Comparison of ENCODE assay signal across 30 cellular contexts in the genomic region with DNA sequence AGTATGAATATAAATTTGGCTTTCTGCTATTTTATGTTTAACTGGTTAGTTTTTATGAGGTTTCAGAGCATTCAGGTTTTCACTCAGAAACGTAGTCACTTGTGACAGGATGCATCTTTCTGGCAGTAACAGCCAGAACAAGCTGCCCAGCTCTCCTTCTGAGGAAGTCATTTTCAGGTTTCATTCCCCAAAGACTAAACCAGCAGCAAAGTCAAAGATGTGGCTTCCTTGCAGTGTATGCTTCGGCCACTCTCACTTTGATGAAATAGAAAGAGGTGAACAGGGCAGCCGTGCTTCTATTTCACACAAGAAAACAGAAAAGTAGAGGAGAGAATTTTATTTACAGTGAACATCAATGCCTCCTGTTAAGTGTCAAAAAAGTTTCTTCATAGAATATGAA.
"Had no signal": no experiment of that assay in that cellular context is flagged by ENCODE, and none has a peak within 500 bp of the region (broad histone marks: within the 10 kb centered on the region; RNA-seq: fewer than 3 reads in every experiment).

No MANE protein-coding gene starts in this region.

- H3K9me3 ChIP-seq: ascending aorta, breast epithelium, colonic mucosa, esophagus squamous epithelium, gastroesophageal sphincter had no signal

- H3K36me3 ChIP-seq: ascending aorta, breast epithelium, cardiac muscle cell, colonic mucosa, esophagus squamous epithelium, gastroesophageal sphincter had no signal

- DNase-seq: activated CD4-positive, alpha-beta memory T cell treated with anti-CD3 and anti-CD28 coated beads for 36 hours; activated CD4-positive, alpha-beta T cell treated with anti-CD3 and anti-CD28 coated beads for 36 hours; activated CD4-positive, alpha-beta T cell treated with anti-CD3 and anti-CD28 coated beads, Interleukin-2, amount 10 ng/mL, durations not matched to agents 24 days and 14 days; activated CD4-positive, CD25-positive, alpha-beta regulatory T cell; activated CD4-positive, CD25-positive, alpha-beta regulatory T cell treated with anti-CD3 and anti-CD28 coated beads, Interleukin-2, amount 50 U/mL, for 72 hours; activated CD8-positive, alpha-beta memory T cell treated with anti-CD3 and anti-CD28 coated beads, Interleukin-2, amount 10 ng/mL, durations not matched to agents 7 days and 5 days; activated CD8-positive, alpha-beta memory T cell treated with anti-CD3 and anti-CD28 coated beads, Interleukin-2, amount 50 U/mL, for 4 hours; activated CD8-positive, alpha-beta T cell treated with anti-CD3 and anti-CD28 coated beads, Interleukin-2, amount 10 ng/mL, durations not matched to agents 7 days and 5 days; activated effector memory CD4-positive, alpha-beta T cell treated with anti-CD3 and anti-CD28 coated beads, Interleukin-2, amount 50 U/mL, for 16 hours; activated naive CD4-positive, alpha-beta T cell treated with anti-CD3 and anti-CD28 coated beads for 36 hours; activated naive CD8-positive, alpha-beta T cell treated with anti-CD3 and anti-CD28 coated beads, Interleukin-2, amount 10 ng/mL, durations not matched to agents 7 days and 5 days; activated T-cell treated with anti-CD3 and anti-CD28 coated beads, Interleukin-2, amount 50 U/mL, for 1 hour; activated T-cell treated with anti-CD3 and anti-CD28 coated beads, Interleukin-2, amount 50 U/mL, for 48 hours; central memory CD4-positive, alpha-beta T cell; cerebellar nuclear complex; colonic mucosa; effector CD8-positive, alpha-beta T cell; esophagus squamous epithelium; foreskin melanocyte; head of caudate nucleus; T-helper 2 cell had no signal

- H3K4me3 ChIP-seq: ascending aorta, breast epithelium, cardiac muscle cell, colonic mucosa, esophagus squamous epithelium, gastroesophageal sphincter had no signal

- H3K9me3 Mint-ChIP-seq: activated CD4-positive, alpha-beta T cell treated with anti-CD3 and anti-CD28 coated beads, Interleukin-2, amount 10 ng/mL, durations not matched to agents 24 days and 14 days; brain had no signal

- H3K4me1 Mint-ChIP-seq: activated CD4-positive, alpha-beta T cell treated with anti-CD3 and anti-CD28 coated beads for 36 hours; activated CD4-positive, alpha-beta T cell treated with anti-CD3 and anti-CD28 coated beads, Interleukin-2, amount 10 ng/mL, durations not matched to agents 24 days and 14 days; activated CD8-positive, alpha-beta memory T cell treated with anti-CD3 and anti-CD28 coated beads, Interleukin-2, amount 10 ng/mL, durations not matched to agents 7 days and 5 days; activated naive CD8-positive, alpha-beta T cell treated with anti-CD3 and anti-CD28 coated beads, Interleukin-2, amount 10 ng/mL, durations not matched to agents 7 days and 5 days had no signal

- H3K27ac ChIP-seq: ascending aorta, breast epithelium, cardiac muscle cell, colonic mucosa, epithelial cell of prostate, esophagus squamous epithelium, gastroesophageal sphincter had no signal

- H3K36me3 Mint-ChIP-seq: activated CD4-positive, alpha-beta memory T cell treated with anti-CD3 and anti-CD28 coated beads for 36 hours; activated CD8-positive, alpha-beta memory T cell treated with anti-CD3 and anti-CD28 coated beads, Interleukin-2, amount 10 ng/mL, durations not matched to agents 7 days and 5 days; activated naive CD4-positive, alpha-beta T cell treated with anti-CD3 and anti-CD28 coated beads, Interleukin-2, amount 50 U/mL, for 72 hours; activated naive CD8-positive, alpha-beta T cell treated with anti-CD3 and anti-CD28 coated beads, Interleukin-2, amount 10 ng/mL, durations not matched to agents 7 days and 5 days; brain had no signal

- H3K27me3 ChIP-seq: ascending aorta, breast epithelium, cardiac muscle cell, colonic mucosa, esophagus squamous epithelium, gastroesophageal sphincter had no signal

- H3K27me3 Mint-ChIP-seq: activated CD4-positive, alpha-beta memory T cell treated with anti-CD3 and anti-CD28 coated beads for 36 hours; activated CD4-positive, alpha-beta T cell treated with anti-CD3 and anti-CD28 coated beads for 36 hours; activated CD4-positive, alpha-beta T cell treated with anti-CD3 and anti-CD28 coated beads, Interleukin-2, amount 10 ng/mL, durations not matched to agents 24 days and 14 days; activated CD8-positive, alpha-beta memory T cell treated with anti-CD3 and anti-CD28 coated beads, Interleukin-2, amount 10 ng/mL, durations not matched to agents 7 days and 5 days; activated naive CD8-positive, alpha-beta T cell treated with anti-CD3 and anti-CD28 coated beads, Interleukin-2, amount 10 ng/mL, durations not matched to agents 7 days and 5 days had no signal

- ATAC-seq: activated CD4-positive, alpha-beta T cell treated with anti-CD3 and anti-CD28 coated beads for 36 hours; activated CD8-positive, alpha-beta memory T cell treated with anti-CD3 and anti-CD28 coated beads, Interleukin-2, amount 10 ng/mL, durations not matched to agents 7 days and 5 days; activated CD8-positive, alpha-beta T cell treated with anti-CD3 and anti-CD28 coated beads, Interleukin-2, amount 10 ng/mL, durations not matched to agents 7 days and 5 days; activated naive CD4-positive, alpha-beta T cell treated with anti-CD3 and anti-CD28 coated beads, Interleukin-2, amount 50 U/mL, for 72 hours; gastroesophageal sphincter had no signal

- H3K27ac Mint-ChIP-seq: activated CD4-positive, alpha-beta memory T cell treated with anti-CD3 and anti-CD28 coated beads for 36 hours; activated CD4-positive, alpha-beta T cell treated with anti-CD3 and anti-CD28 coated beads for 36 hours; activated CD4-positive, alpha-beta T cell treated with anti-CD3 and anti-CD28 coated beads, Interleukin-2, amount 10 ng/mL, durations not matched to agents 24 days and 14 days; activated CD8-positive, alpha-beta memory T cell treated with anti-CD3 and anti-CD28 coated beads, Interleukin-2, amount 10 ng/mL, durations not matched to agents 7 days and 5 days; activated CD8-positive, alpha-beta T cell treated with anti-CD3 and anti-CD28 coated beads, Interleukin-2, amount 10 ng/mL, durations not matched to agents 7 days and 5 days; activated naive CD4-positive, alpha-beta T cell treated with anti-CD3 and anti-CD28 coated beads for 36 hours; activated naive CD4-positive, alpha-beta T cell treated with anti-CD3 and anti-CD28 coated beads, Interleukin-2, amount 50 U/mL, for 72 hours; activated naive CD8-positive, alpha-beta T cell treated with anti-CD3 and anti-CD28 coated beads, Interleukin-2, amount 10 ng/mL, durations not matched to agents 7 days and 5 days; activated T-helper 1 cell treated with anti-CD3 and anti-CD28 coated beads, Interleukin-12 subunit alpha, Interleukin-12 subunit beta, Interleukin-2, Interleukin-4 antibody, amounts not matched to agents 30 ng/mL and 10 ng/mL and 1 ng/mL, durations not matched to agents 14 hours and 24 hours and 36 hours; activated T-helper 2 cell treated with anti-CD3 and anti-CD28 coated beads, Interferon-gamma antibody, Interleukin-2, Interleukin-4, amounts not matched to agents 10 μg/mL and 5 μg/mL and 100 μg/mL, durations not matched to agents 14 hours and 24 hours and 36 hours had no signal

- H3K4me1 ChIP-seq: ascending aorta, breast epithelium, colonic mucosa, gastroesophageal sphincter had no signal

- H3K4me3 Mint-ChIP-seq: activated CD4-positive, alpha-beta memory T cell treated with anti-CD3 and anti-CD28 coated beads for 36 hours; activated CD4-positive, alpha-beta T cell treated with anti-CD3 and anti-CD28 coated beads for 36 hours; activated CD4-positive, alpha-beta T cell treated with anti-CD3 and anti-CD28 coated beads, Interleukin-2, amount 10 ng/mL, durations not matched to agents 24 days and 14 days; activated CD8-positive, alpha-beta memory T cell treated with anti-CD3 and anti-CD28 coated beads, Interleukin-2, amount 10 ng/mL, durations not matched to agents 7 days and 5 days; activated CD8-positive, alpha-beta T cell treated with anti-CD3 and anti-CD28 coated beads, Interleukin-2, amount 10 ng/mL, durations not matched to agents 7 days and 5 days; activated naive CD4-positive, alpha-beta T cell treated with anti-CD3 and anti-CD28 coated beads for 36 hours; activated naive CD8-positive, alpha-beta T cell treated with anti-CD3 and anti-CD28 coated beads, Interleukin-2, amount 10 ng/mL, durations not matched to agents 7 days and 5 days; activated T-helper 1 cell treated with anti-CD3 and anti-CD28 coated beads, Interleukin-12 subunit alpha, Interleukin-12 subunit beta, Interleukin-2, Interleukin-4 antibody, amounts not matched to agents 30 ng/mL and 10 ng/mL and 1 ng/mL, durations not matched to agents 14 hours and 24 hours and 36 hours; brain had no signal
